Comparison of ENCODE assay signal across 10 cellular contexts in the genomic region with DNA sequence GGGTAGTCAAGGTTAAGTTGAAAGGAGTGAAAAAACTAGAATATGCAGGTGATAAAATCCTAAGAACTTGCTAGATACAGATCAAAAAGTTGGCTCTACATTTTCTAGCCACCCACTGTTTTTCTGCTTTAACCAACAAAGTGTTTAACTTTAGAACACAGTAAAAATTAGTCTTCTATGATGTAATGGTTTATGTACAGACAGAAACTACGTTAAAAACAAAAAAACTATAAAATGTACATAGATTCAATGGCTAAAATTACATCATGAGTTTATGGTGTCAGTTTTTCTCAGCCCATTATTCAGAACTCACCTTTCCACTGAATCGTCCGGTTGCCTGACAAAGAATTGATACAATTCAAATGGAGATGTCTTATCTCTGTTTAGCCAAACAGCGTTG. TPM values are rescaled to one million over a fixed set of nuclear protein-coding genes. Genes with fewer than 3 reads are reported as not detected.
DNase-seq lines count a peak whose midpoint lies in the region; ATAC-seq and TF ChIP-seq lines count a peak whose summit lies in the region.
"Had no signal": no experiment of that assay in that cellular context is flagged by ENCODE, and none has a peak within 500 bp of the region (broad histone marks: within the 10 kb centered on the region; RNA-seq: fewer than 3 reads in every experiment).

No MANE protein-coding gene starts in this region.

- H3K27me3 Mint-ChIP-seq in activated naive CD4-positive, alpha-beta T cell treated with anti-CD3 and anti-CD28 coated beads, Interleukin-2, amount 10 ng/mL, durations not matched to agents 7 days and 5 days, result no peaks in the 10 kb centered on the region
- no peaks in the 10 kb centered on the region for H3K27me3 Mint-ChIP-seq in activated CD4-positive, alpha-beta memory T cell treated with anti-CD3 and anti-CD28 coated beads for 36 hours
- H3K27me3 Mint-ChIP-seq in stimulated activated naive CD8-positive, alpha-beta T cell treated with anti-CD3 and anti-CD28 coated beads, Interleukin-15, amount 100 ng/mL, for 72 hours, result no peaks in the 10 kb centered on the region

- peaks cover 5% of the 10 kb centered on the region for H3K36me3 ChIP-seq in mucosa of descending colon (ENCODE audit: low read depth)

- H3K4me3 Mint-ChIP-seq in activated naive CD4-positive, alpha-beta T cell treated with anti-CD3 and anti-CD28 coated beads, Interleukin-2, amount 10 ng/mL, durations not matched to agents 7 days and 5 days, result peak overlapping the region; percentile 92
- H3K4me3 Mint-ChIP-seq in activated CD4-positive, alpha-beta memory T cell treated with anti-CD3 and anti-CD28 coated beads for 36 hours, result peak overlapping the region; percentile 91
- H3K4me3 Mint-ChIP-seq in stimulated activated naive CD8-positive, alpha-beta T cell treated with anti-CD3 and anti-CD28 coated beads, Interleukin-15, amount 100 ng/mL, for 72 hours, result peak overlapping the region; percentile 84 to 88
- H3K4me3 Mint-ChIP-seq: CD14-positive monocyte had no signal

- CTCF ChIA-PET in activated naive CD4-positive, alpha-beta T cell treated with anti-CD3 and anti-CD28 coated beads, Interleukin-2, amount 10 ng/mL, durations not matched to agents 7 days and 5 days (lab: Charles Lee), result interaction anchor here (2.8 to 4.5 kb wide), 3 partner anchors 12 to 1268 kb away, joined by 12 to 61 read pairs (median 22); a partner anchor contains a TSS
- CTCF ChIA-PET in activated CD4-positive, alpha-beta memory T cell treated with anti-CD3 and anti-CD28 coated beads for 36 hours (lab: Charles Lee), result interaction anchor here (1.5 to 4.7 kb wide), 5 partner anchors 18 to 1268 kb away, joined by 4 to 100 read pairs (median 18); a partner anchor contains a TSS

- H3K36me3 Mint-ChIP-seq in activated naive CD4-positive, alpha-beta T cell treated with anti-CD3 and anti-CD28 coated beads, Interleukin-2, amount 10 ng/mL, durations not matched to agents 7 days and 5 days, result peaks cover 27% of the 10 kb centered on the region
- H3K36me3 Mint-ChIP-seq in activated CD4-positive, alpha-beta memory T cell treated with anti-CD3 and anti-CD28 coated beads for 36 hours, result peaks cover 13% of the 10 kb centered on the region

- H3K9me3 ChIP-seq in mucosa of descending colon, result no peaks in the 10 kb centered on the region

- H3K4me1 Mint-ChIP-seq in activated naive CD4-positive, alpha-beta T cell treated with anti-CD3 and anti-CD28 coated beads, Interleukin-2, amount 10 ng/mL, durations not matched to agents 7 days and 5 days, result peaks cover 25% of the 10 kb centered on the region
- H3K4me1 Mint-ChIP-seq in activated CD4-positive, alpha-beta memory T cell treated with anti-CD3 and anti-CD28 coated beads for 36 hours (ENCODE audit: low read depth), result peaks cover 21% of the 10 kb centered on the region
- H3K4me1 Mint-ChIP-seq in stimulated activated naive CD8-positive, alpha-beta T cell treated with anti-CD3 and anti-CD28 coated beads, Interleukin-15, amount 100 ng/mL, for 72 hours, result peaks cover 25% of the 10 kb centered on the region

- peaks cover 20% of the 10 kb centered on the region for H3K4me1 ChIP-seq in mucosa of descending colon (ENCODE audit: low read depth)

- intact Hi-C loops in activated CD4-positive, alpha-beta memory T cell treated with anti-CD3 and anti-CD28 coated beads for 36 hours (cut with micrococcal nuclease), result no loop called here
- intact Hi-C loops in mucosa of descending colon (cut with DNase I, micrococcal nuclease), result loop anchor here in 1 of 2 donors (10.0 kb wide), 1 partner anchor 161 kb away; no protein-coding TSS in a partner anchor

- H3K9me3 Mint-ChIP-seq in activated naive CD4-positive, alpha-beta T cell treated with anti-CD3 and anti-CD28 coated beads, Interleukin-2, amount 10 ng/mL, durations not matched to agents 7 days and 5 days, result no peaks in the 10 kb centered on the region
- H3K9me3 Mint-ChIP-seq in activated CD4-positive, alpha-beta memory T cell treated with anti-CD3 and anti-CD28 coated beads for 36 hours, result no peaks in the 10 kb centered on the region
- no peaks in the 10 kb centered on the region for H3K9me3 Mint-ChIP-seq in stimulated activated naive CD8-positive, alpha-beta T cell treated with anti-CD3 and anti-CD28 coated beads, Interleukin-15, amount 100 ng/mL, for 72 hours
- H3K9me3 Mint-ChIP-seq: CD14-positive monocyte had no signal

- no peak for ATAC-seq in stimulated activated naive CD8-positive, alpha-beta T cell treated with anti-CD3 and anti-CD28 coated beads, Interleukin-15, amount 100 ng/mL, for 72 hours
- ATAC-seq in mucosa of descending colon, result no peak
- no peak for ATAC-seq in HG02970 (IDR thresholded peaks at IDR 0.05; ENCODE audit: low FRiP score, unreplicated experiment)
- ATAC-seq: right cardiac atrium had no signal

- H3K4me3 ChIP-seq in foreskin fibroblast (ENCODE audit: low read depth in 1 of 2, low read length in 2 of 2), result peak overlapping the region; percentile 88 to 99
- no peak overlapping the region for H3K4me3 ChIP-seq in mucosa of descending colon

- TF ChIP-seq CTCF in foreskin fibroblast (IDR thresholded peaks at IDR 0.05; ENCODE audit: low read depth, low read length), result no peak
- TF ChIP-seq CTCF in mucosa of descending colon (IDR thresholded peaks at IDR 0.05), result no peak

- POLR2A ChIA-PET in activated CD4-positive, alpha-beta memory T cell treated with anti-CD3 and anti-CD28 coated beads for 36 hours (lab: Charles Lee), result no interaction called here

- no peak for DNase-seq in activated naive CD4-positive, alpha-beta T cell treated with anti-CD3 and anti-CD28 coated beads, Interleukin-2, amount 10 ng/mL, durations not matched to agents 7 days and 5 days
- DNase-seq in activated naive CD4-positive, alpha-beta T cell treated with Interleukin-2 at 50 U/mL for 16 hours, result no peak
- DNase-seq in activated CD4-positive, alpha-beta memory T cell treated with anti-CD3 and anti-CD28 coated beads for 36 hours, result no peak
- DNase-seq in foreskin fibroblast (no peak), mucosa of descending colon (no peak), HCEC 1CT (no peak)
- no peak for DNase-seq in stimulated activated naive CD8-positive, alpha-beta T cell treated with anti-CD3 and anti-CD28 coated beads, Interleukin-15, amount 100 ng/mL, for 72 hours
- DNase-seq: right cardiac atrium had no signal

- H3K27ac Mint-ChIP-seq in activated naive CD4-positive, alpha-beta T cell treated with anti-CD3 and anti-CD28 coated beads, Interleukin-2, amount 10 ng/mL, durations not matched to agents 7 days and 5 days, result no peak overlapping the region
- H3K27ac Mint-ChIP-seq in activated CD4-positive, alpha-beta memory T cell treated with anti-CD3 and anti-CD28 coated beads for 36 hours, result peak overlapping the region; percentile 93
- no peak overlapping the region for H3K27ac Mint-ChIP-seq in stimulated activated naive CD8-positive, alpha-beta T cell treated with anti-CD3 and anti-CD28 coated beads, Interleukin-15, amount 100 ng/mL, for 72 hours

RNA-seq across cellular contexts. Expression of a gene that starts 2.1 kb away (rescaled TPM):
- 10 to 100 TPM; 23.1 to 28.4 TPM for total RNA-seq in activated CD4-positive, alpha-beta memory T cell treated with anti-CD3 and anti-CD28 coated beads for 36 hours
- 10 to 100 TPM; 11.7 to 13.4 (median 12.0) TPM for total RNA-seq in mucosa of descending colon
